29 cellular contexts compared by ENCODE assay signal in the genomic region with DNA sequence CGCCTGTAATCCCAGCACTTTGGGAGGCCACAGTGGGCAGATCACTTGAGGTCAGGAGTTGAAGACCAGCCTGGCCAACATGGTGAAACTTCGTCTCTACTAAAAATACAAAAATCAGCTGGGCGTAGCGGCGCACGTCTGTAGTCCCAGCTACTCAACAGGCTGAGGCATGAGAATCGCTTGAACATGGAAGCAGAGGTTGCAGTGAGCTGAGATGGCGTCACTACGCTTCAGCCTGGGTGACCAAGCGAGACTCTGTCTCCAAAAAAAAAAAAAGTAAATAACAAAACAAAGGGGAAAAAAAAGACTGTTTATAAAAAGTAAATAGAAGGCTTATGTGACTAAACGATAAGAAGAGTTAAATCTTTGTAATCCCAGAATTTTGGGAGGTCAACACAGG. TPM values are rescaled to one million over a fixed set of nuclear protein-coding genes. Genes with fewer than 3 reads are reported as not detected.
"Had no signal": no experiment of that assay in that cellular context is flagged by ENCODE, and none has a peak within 500 bp of the region (broad histone marks: within the 10 kb centered on the region; RNA-seq: fewer than 3 reads in every experiment).

No MANE protein-coding gene starts in this region.

- ATAC-seq: activated naive CD4-positive, alpha-beta T cell treated with anti-CD3 and anti-CD28 coated beads, Interleukin-2, amount 50 U/mL, for 72 hours; activated T-helper 17 cell treated with anti-CD3 and anti-CD28 coated beads, Interleukin-2, amount 50 U/mL, for 72 hours; left lung; naive thymus-derived CD8-positive, alpha-beta T cell; pancreas; stimulated activated naive CD8-positive, alpha-beta T cell treated with anti-CD3 and anti-CD28 coated beads, Interleukin-15, Interleukin-2, amounts not matched to agents 100 U/mL and 50 U/mL, for 24 hours; upper lobe of right lung; WTC11 had no signal

- DNase-seq: activated CD4-positive, alpha-beta T cell treated with anti-CD3 and anti-CD28 coated beads, Interleukin-2, amount 50 U/mL, for 4 hours; activated CD8-positive, alpha-beta memory T cell treated with anti-CD3 and anti-CD28 coated beads for 24 hours; activated CD8-positive, alpha-beta memory T cell treated with anti-CD3 and anti-CD28 coated beads, Interleukin-2, amount 50 U/mL, for 4 hours; activated T-cell treated with anti-CD3 and anti-CD28 coated beads, Interleukin-2, amount 50 U/mL, for 24 hours; aorta; effector CD8-positive, alpha-beta T cell; erythroblast; foreskin fibroblast; kidney; left lung; naive thymus-derived CD8-positive, alpha-beta T cell; pancreas; stimulated activated CD4-positive, alpha-beta T cell treated with anti-CD3 and anti-CD28 coated beads, Interleukin-12 subunit alpha, Interleukin-12 subunit beta, amount 100 ng/mL, for 4 hours; stimulated activated CD4-positive, alpha-beta T cell treated with anti-CD3 and anti-CD28 coated beads, Interleukin-4, amount 100 ng/mL, for 4 hours; stimulated activated naive CD8-positive, alpha-beta T cell treated with anti-CD3 and anti-CD28 coated beads, Interleukin-15, Interleukin-2, amounts not matched to agents 100 U/mL and 50 U/mL, for 24 hours; T1000; upper lobe of right lung had no signal

- H3K9me3 ChIP-seq: pancreas, upper lobe of right lung had no signal

- H3K36me3 ChIP-seq: left lung, neutrophil, pancreas, upper lobe of right lung had no signal

- H3K4me1 ChIP-seq: left lung, pancreas, upper lobe of right lung had no signal

- H3K27me3 ChIP-seq: pancreas, upper lobe of right lung had no signal

- H3K4me3 ChIP-seq: left lung, lung, pancreas, upper lobe of right lung had no signal

- H3K27ac ChIP-seq: left lung, neutrophil, pancreas, upper lobe of right lung had no signal

RNA-seq across cellular contexts. Expression of gene CPN1, which starts 56.9 kb away (rescaled TPM):
- total RNA-seq: activated naive CD4-positive, alpha-beta T cell treated with anti-CD3 and anti-CD28 coated beads, Interleukin-2, amount 50 U/mL, for 72 hours; activated T-helper 17 cell treated with anti-CD3 and anti-CD28 coated beads, Interleukin-2, amount 50 U/mL, for 72 hours; aorta; cardiac septum; chondrocyte; fibroblast of lung; glomerular endothelial cell; kidney; left lung; lung; mesenteric fat pad; naive thymus-derived CD8-positive, alpha-beta T cell; skeletal muscle tissue; subcutaneous adipose tissue; upper lobe of right lung had no signal
